In the genomic region with DNA sequence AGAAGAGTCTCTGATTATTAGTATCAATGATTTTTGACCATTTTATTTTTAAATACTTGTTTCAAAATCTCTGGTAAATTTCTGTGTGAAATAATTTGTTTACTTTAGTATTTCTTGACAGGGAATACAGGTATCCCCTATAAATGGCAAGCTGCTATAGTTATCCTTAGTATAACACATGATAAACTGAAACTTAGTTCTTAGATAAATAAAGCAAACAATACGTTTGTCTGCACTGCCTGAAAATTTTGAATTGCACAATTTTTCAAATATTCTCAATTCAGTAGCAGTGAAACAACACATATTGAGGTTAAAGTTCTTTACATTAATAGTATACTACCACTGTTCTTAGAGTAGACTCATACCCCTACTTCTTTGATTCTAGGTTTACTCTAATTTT, we compare ENCODE assay signal across 2 cellular contexts.
TF ChIP-seq lines count a peak whose summit lies in the region.

No MANE protein-coding gene starts in this region.

TF ChIP-seq in HepG2, 621 proteins besides CTCF, POLR2A, EP300 and RAD21 (continued from another document):
- TF ChIP-seq, protein P1, sequence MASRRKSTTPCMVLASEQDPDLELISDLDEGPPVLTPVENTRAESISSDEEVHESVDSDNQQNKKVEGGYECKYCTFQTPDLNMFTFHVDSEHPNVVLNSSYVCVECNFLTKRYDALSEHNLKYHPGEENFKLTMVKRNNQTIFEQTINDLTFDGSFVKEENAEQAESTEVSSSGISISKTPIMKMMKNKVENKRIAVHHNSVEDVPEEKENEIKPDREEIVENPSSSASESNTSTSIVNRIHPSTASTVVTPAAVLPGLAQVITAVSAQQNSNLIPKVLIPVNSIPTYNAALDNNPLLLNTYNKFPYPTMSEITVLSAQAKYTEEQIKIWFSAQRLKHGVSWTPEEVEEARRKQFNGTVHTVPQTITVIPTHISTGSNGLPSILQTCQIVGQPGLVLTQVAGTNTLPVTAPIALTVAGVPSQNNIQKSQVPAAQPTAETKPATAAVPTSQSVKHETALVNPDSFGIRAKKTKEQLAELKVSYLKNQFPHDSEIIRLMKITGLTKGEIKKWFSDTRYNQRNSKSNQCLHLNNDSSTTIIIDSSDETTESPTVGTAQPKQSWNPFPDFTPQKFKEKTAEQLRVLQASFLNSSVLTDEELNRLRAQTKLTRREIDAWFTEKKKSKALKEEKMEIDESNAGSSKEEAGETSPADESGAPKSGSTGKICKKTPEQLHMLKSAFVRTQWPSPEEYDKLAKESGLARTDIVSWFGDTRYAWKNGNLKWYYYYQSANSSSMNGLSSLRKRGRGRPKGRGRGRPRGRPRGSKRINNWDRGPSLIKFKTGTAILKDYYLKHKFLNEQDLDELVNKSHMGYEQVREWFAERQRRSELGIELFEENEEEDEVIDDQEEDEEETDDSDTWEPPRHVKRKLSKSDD (CRISPR knock-in tag; IDR thresholded peaks at IDR 0.05; ENCODE audit: low read depth), result no peak
- TF ChIP-seq ARID3A (IDR thresholded peaks at IDR 0.05; ENCODE audit: low read depth, low read length) (0 out of 2 replicates have a peak, but pooled peaks have one; percentile 16), CEBPG (CRISPR knock-in tag; IDR thresholded peaks at IDR 0.05) (0 out of 2 replicates have a peak, but pooled peaks have one; percentile 30), ZNF768 (CRISPR knock-in tag; IDR thresholded peaks at IDR 0.05) (no peak), CEBPB (IDR thresholded peaks at IDR 0.05; ENCODE audit: borderline replicate concordance, low read depth, low read length) (0 out of 2 replicates have a peak, but pooled peaks have one; percentile 34), GATAD1 (CRISPR knock-in tag; IDR thresholded peaks at IDR 0.05) (no peak), SOX13 (IDR thresholded peaks at IDR 0.05) (no peak), SOX13 (CRISPR knock-in tag; conservative IDR thresholded peaks at IDR 0.05 in 1 of 2, IDR thresholded peaks at IDR 0.05 in 1 of 2) (peak in 1 of 2 experiments; percentile 46; a peak in 1 of 4 replicates), POGZ (CRISPR knock-in tag; IDR thresholded peaks at IDR 0.05) (no peak), THYN1 (CRISPR knock-in tag; IDR thresholded peaks at IDR 0.05; ENCODE audit: borderline replicate concordance, low read depth) (no peak), SUZ12 (IDR thresholded peaks at IDR 0.05; ENCODE audit: low read depth, low read length) (no peak), IRX3 (CRISPR knock-in tag; IDR thresholded peaks at IDR 0.05; ENCODE audit: borderline replicate concordance, low read depth) (no peak), ISX (CRISPR knock-in tag; conservative IDR thresholded peaks at IDR 0.05) (no peak), EEA1 (CRISPR knock-in tag; IDR thresholded peaks at IDR 0.05; ENCODE audit: borderline replicate concordance) (no peak), TOPORS (CRISPR knock-in tag; IDR thresholded peaks at IDR 0.05) (no peak), SMAD3 (CRISPR knock-in tag; IDR thresholded peaks at IDR 0.05) (no peak), HDAC1 (CRISPR knock-in tag; IDR thresholded peaks at IDR 0.05) (no peak)

TF ChIP-seq in HEK293T, 16 proteins besides CTCF, POLR2A, EP300 and RAD21 (continued from another document):
- no peak for TF ChIP-seq CTBP1 (IDR thresholded peaks at IDR 0.05; ENCODE audit: borderline replicate concordance)
- no peak for TF ChIP-seq TARDBP (IDR thresholded peaks at IDR 0.05)
- TF ChIP-seq ARNT (IDR thresholded peaks at IDR 0.05), result no peak
- no peak for TF ChIP-seq LEF1 (IDR thresholded peaks at IDR 0.05; ENCODE audit: borderline replicate concordance)
TF ChIP-seq in HEK293T: peak in this region for 0.
